8 cellular contexts compared by ENCODE assay signal in genomic region chr7:139360948-139361307, GRCh38. TPM values are rescaled to one million over a fixed set of nuclear protein-coding genes. Genes with fewer than 3 reads are reported as not detected.
DNase-seq lines count a peak whose midpoint lies in the region; ATAC-seq and TF ChIP-seq lines count a peak whose summit lies in the region.

No MANE protein-coding gene starts in this region.

- H3K27ac ChIP-seq in KOPT-K1 (ENCODE audit: low read depth, low read length, poor library complexity, severe bottlenecking) (peak overlapping the region; percentile 90), dorsolateral prefrontal cortex (peak overlapping the region; percentile 14 to 100 (median 100))

- peak overlapping the region; percentile 95 to 100 (median 97) for H3K4me3 Mint-ChIP-seq in nephron

- POLR2A ChIA-PET in BJ (lab: Charles Lee), result interaction anchor here (0.6 kb wide), 1 partner anchor 1717 kb away, joined by 3 read pairs; no protein-coding TSS in a partner anchor

- H3K4me1 Mint-ChIP-seq in nephron, result peaks cover 37% of the 10 kb centered on the region

- H3K27me3 ChIP-seq in BJ (ENCODE audit: control insufficient read depth, insufficient read depth, low read length) (no peaks in the 10 kb centered on the region), dorsolateral prefrontal cortex (no peaks in the 10 kb centered on the region)

- no peak for TF ChIP-seq CTCF in BJ (IDR thresholded peaks at IDR 0.05; ENCODE audit: insufficient read depth, low read depth, low read length)
- no peak for TF ChIP-seq CTCF in dorsolateral prefrontal cortex (IDR thresholded peaks at IDR 0.05 in 54 of 56, conservative IDR thresholded peaks at IDR 0.05 in 2 of 56; ENCODE audit: low read depth in 1 of 56, partially characterized antibody in 56 of 56)
- TF ChIP-seq CTCF in nephron (IDR thresholded peaks at IDR 0.05; ENCODE audit: unreplicated experiment in 3 of 3), result no peak

- peak overlapping the region; percentile 99 to 100 (median 99) for H3K27ac Mint-ChIP-seq in nephron

- CTCF ChIA-PET in BJ (lab: Yijun Ruan, JAX), result no interaction called here

- no peaks in the 10 kb centered on the region for H3K36me3 ChIP-seq in BJ (ENCODE audit: control insufficient read depth, insufficient read depth, low read length)
- H3K36me3 ChIP-seq in KOPT-K1 (ENCODE audit: insufficient read depth, low read length), result peaks cover 38% of the 10 kb centered on the region

- H3K36me3 Mint-ChIP-seq in nephron (ENCODE audit: low read depth), result peaks cover 24% of the 10 kb centered on the region

- H3K9me3 Mint-ChIP-seq in nephron, result no peaks in the 10 kb centered on the region

- ATAC-seq in GM18868 (IDR thresholded peaks at IDR 0.05; ENCODE audit: unreplicated experiment), result no peak
- no peak for ATAC-seq in GM19023 (IDR thresholded peaks at IDR 0.05; ENCODE audit: unreplicated experiment)

- intact Hi-C loops in dorsolateral prefrontal cortex (cut with DNase I), result loop anchor here (5.0 kb wide), 1 partner anchor 71 kb away; no protein-coding TSS in a partner anchor

- H3K4me3 ChIP-seq in BJ (ENCODE audit: low read depth, low read length) (peak overlapping the region; percentile 100), dorsolateral prefrontal cortex (peak overlapping the region; percentile 73 to 99 (median 93))

- no peaks in the 10 kb centered on the region for H3K27me3 Mint-ChIP-seq in nephron (ENCODE audit: low read depth)

- no peaks in the 10 kb centered on the region for H3K9me3 ChIP-seq in KOPT-K1 (ENCODE audit: insufficient read depth, low read length, poor library complexity, severe bottlenecking)

- no peak for DNase-seq in BJ (ENCODE audit: low read depth)
- no peak for DNase-seq in dorsolateral prefrontal cortex
- DNase-seq in mesenteric fat pad (ENCODE audit: low spot score), result no peak
- DNase-seq in stimulated activated CD4-positive, alpha-beta T cell treated with anti-CD3 and anti-CD28 coated beads, Interleukin-4, amount 100 ng/mL, for 4 hours, result no peak

RNA-seq across cellular contexts. Expression of gene LUC7L2, which starts 1.2 kb away (rescaled TPM):
- 22.3 and 34.9 TPM in 2 replicates for polyA plus RNA-seq in BJ (2011; rRNA removed)
- polyA minus RNA-seq in BJ (2011; rRNA and poly(A)+ RNA removed), result 14.7 and 19.7 TPM in 2 replicates
- total RNA-seq in dorsolateral prefrontal cortex, result 100 to 1,000 TPM in 97 of 120 experiments, 10 to 100 TPM in 23; 87.7 to 161 (median 115) TPM
- total RNA-seq in mesenteric fat pad, result 67.3 TPM

RNA-seq across cellular contexts. Expression of gene FMC1, which starts 19.8 kb away (rescaled TPM):
- 9.9 and 12.1 TPM in 2 replicates for polyA plus RNA-seq in BJ (2011; rRNA removed)
- 5.4 and 6.5 TPM in 2 replicates for polyA minus RNA-seq in BJ (2011; rRNA and poly(A)+ RNA removed)
- total RNA-seq in dorsolateral prefrontal cortex, result 10 to 100 TPM in 96 of 120 experiments, 1 to 10 TPM in 24; 5.3 to 24.4 (median 13.1) TPM
- total RNA-seq in mesenteric fat pad, result 9.9 TPM
